In genomic region chr2:172464340-172465129, GRCh38 we compare ENCODE assay signal across 12 cellular contexts. TPM values are rescaled to one million over a fixed set of nuclear protein-coding genes. Genes with fewer than 3 reads are reported as not detected.
A peak's percentile ranks its signal among the peaks of the same experiment; 100 is the strongest.
DNase-seq lines count a peak whose midpoint lies in the region; ATAC-seq and FAIRE-seq lines count a peak whose summit lies in the region.
"Had no signal": no experiment of that assay in that cellular context is flagged by ENCODE, and none has a peak within 500 bp of the region (broad histone marks: within the 10 kb centered on the region; RNA-seq: fewer than 3 reads in every experiment).

No MANE protein-coding gene starts in this region.

- H3K9me3 Mint-ChIP-seq in T-cell: no peaks in the 10 kb centered on the region
- H3K9me3 Mint-ChIP-seq: nephron progenitor cell had no signal

- peak overlapping the region; percentile 4 to 82 (median 21) for H3K4me3 Mint-ChIP-seq in T-cell
- H3K4me3 Mint-ChIP-seq: nephron progenitor cell had no signal

- DNase-seq in NCI-H748 (lab: John Stamatoyannopoulos, UW; ENCODE audit: unreplicated experiment) (peak; percentile 19), NCI-H748 treated with DMSO at 0.1 percent for 48 hours (lab: John Stamatoyannopoulos, UW) (no peak), T-cell (no peak), epithelial cell of prostate (ENCODE audit: low read depth, low spot score) (peak; percentile 75), small intestine (peak; percentile 88), HuH-7.5 (ENCODE audit: low spot score) (no peak), iPS-NIHi7 (ENCODE audit: extremely low spot score) (no peak)
- DNase-seq: stimulated activated CD4-positive, alpha-beta T cell treated with anti-CD3 and anti-CD28 coated beads, Interleukin-15, amount 100 ng/mL, for 24 hours had no signal

- no peak for FAIRE-seq in small intestine (lab: Jason Lieb, UNC)
- FAIRE-seq: A204.1 had no signal

- H3K36me3 ChIP-seq in small intestine (ENCODE audit: control insufficient read depth in 2 of 2, insufficient read depth in 2 of 2, low read length in 2 of 2): peaks cover 0 to 2% of the 10 kb centered on the region in 2 donors
- H3K36me3 ChIP-seq: cardiac muscle cell had no signal

- H3K4me1 ChIP-seq in small intestine (ENCODE audit: control insufficient read depth in 2 of 2, insufficient read depth in 1 of 2, low read depth in 1 of 2, low read length in 1 of 2): peaks cover 9 to 17% of the 10 kb centered on the region in 2 donors

- H3K27ac Mint-ChIP-seq in T-cell: peak overlapping the region; percentile 96 to 99
- H3K27ac Mint-ChIP-seq: nephron progenitor cell had no signal

- WGBS in small intestine, 3 donors: 13 to 54% (median 37%) methylated on average over 4 of the region's 4 CpGs

- no peaks in the 10 kb centered on the region for H3K27me3 Mint-ChIP-seq in T-cell

- no peaks in the 10 kb centered on the region for H3K9me3 ChIP-seq in small intestine (ENCODE audit: control insufficient read depth, low read depth)

- peaks cover 27% of the 10 kb centered on the region for H3K36me3 Mint-ChIP-seq in T-cell

- POLR2A ChIA-PET in T-cell (lab: Charles Lee): interaction anchor here in 1 of 2 donors (0.5 to 0.9 kb wide), 2 partner anchors 22 to 143 kb away, joined by 3 to 4 read pairs; no protein-coding TSS in a partner anchor

- no peaks in the 10 kb centered on the region for H3K27me3 ChIP-seq in small intestine (ENCODE audit: control insufficient read depth in 2 of 2, insufficient read depth in 2 of 2, low read length in 2 of 2)

- ATAC-seq in T-cell (replicated peaks in 1 of 4) (no peak), GM19023 (IDR thresholded peaks at IDR 0.05; ENCODE audit: unreplicated experiment) (no peak)

- peaks cover 77 to 89% (median 83%) of the 10 kb centered on the region in 3 donors for H3K4me1 Mint-ChIP-seq in T-cell

- H3K27ac ChIP-seq in epithelial cell of prostate (peak overlapping the region; percentile 87), small intestine (ENCODE audit: low read depth in 1 of 2, low read length in 1 of 2) (peak overlapping the region; percentile 33 to 88)
- H3K27ac ChIP-seq: cardiac muscle cell had no signal

- no peak overlapping the region for H3K4me3 ChIP-seq in small intestine (ENCODE audit: low read depth in 1 of 2, low read length in 2 of 2)
- H3K4me3 ChIP-seq: cardiac muscle cell had no signal

- CTCF ChIA-PET in T-cell (lab: Charles Lee): interaction anchor here (0.6 to 5.8 kb wide), 8 partner anchors 12 to 290 kb away, joined by 3 to 126 read pairs (median 3); partner anchors contain the start of gene ITGA6 (in 1 of the 2)

RNA-seq across cellular contexts. Expression of gene ITGA6, which starts 37.1 kb away (rescaled TPM):
- total RNA-seq in T-cell: 100 to 1,000 TPM in 2 of 5 donors, 10 to 100 TPM in 3; 50.7 to 188 (median 80.9) TPM
- 10 to 100 TPM; 33.2 to 81.0 (median 37.1) TPM for polyA plus RNA-seq in small intestine

Comparison
In these comparisons a context has a peak if more than half of its experiments do, and no peak if none do; other contexts are left out.
1. DNase-seq: peak in NCI-H748 (single experiment), epithelial cell of prostate (single experiment) and small intestine (single experiment); none in NCI-H748 treated with DMSO at 0.1 percent for 48 hours (single experiment), T-cell (0 of 34), HuH-7.5 (single experiment) and iPS-NIHi7 (single experiment).